In the genomic region with DNA sequence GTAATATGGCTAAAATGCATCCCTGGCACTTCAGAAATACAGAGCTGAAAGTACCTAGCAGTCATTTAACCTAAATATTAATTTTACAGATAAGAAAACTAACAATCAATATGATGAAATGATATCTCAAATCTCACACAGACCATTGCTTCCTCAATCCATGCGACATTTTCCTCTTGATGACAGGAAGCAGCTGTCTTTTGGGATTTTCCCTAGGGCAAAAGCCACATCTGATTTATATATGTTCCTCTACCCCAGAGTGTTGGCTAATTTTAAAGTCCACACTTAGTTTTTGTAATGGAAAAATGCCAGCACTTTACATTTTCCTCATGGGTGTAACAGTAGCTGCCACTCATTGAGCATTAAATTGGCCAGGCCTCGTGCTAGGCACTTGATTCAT, we compare ENCODE assay signal across 20 cellular contexts.
"Had no signal": no experiment of that assay in that cellular context is flagged by ENCODE, and none has a peak within 500 bp of the region (broad histone marks: within the 10 kb centered on the region; RNA-seq: fewer than 3 reads in every experiment).

No MANE protein-coding gene starts in this region.

- H3K36me3 ChIP-seq: colonic mucosa, neural progenitor cell, ovary, right atrium auricular region, sigmoid colon, tibial nerve had no signal

- H3K4me1 ChIP-seq: colonic mucosa, neural progenitor cell, testis had no signal

- ATAC-seq: left lobe of liver, natural killer cell had no signal

- H3K9me3 ChIP-seq: colonic mucosa, ovary, right atrium auricular region, sigmoid colon, testis, tibial nerve had no signal

- H3K27ac ChIP-seq: colonic mucosa, dorsolateral prefrontal cortex, neural progenitor cell, ovary, right atrium auricular region, sigmoid colon, testis, tibial nerve had no signal

- H3K27me3 ChIP-seq: colonic mucosa, neural progenitor cell, ovary, right atrium auricular region, sigmoid colon, testis, tibial nerve had no signal

- DNase-seq: colonic mucosa; dorsolateral prefrontal cortex; effector CD8-positive, alpha-beta T cell; foreskin melanocyte; head of caudate nucleus; hippocampal formation; kidney glomerular epithelial cell; natural killer cell; nucleus accumbens; ovary; sigmoid colon; small intestine; stimulated activated CD4-positive, alpha-beta T cell treated with anti-CD3 and anti-CD28 coated beads, Interleukin-12 subunit alpha, Interleukin-12 subunit beta, amount 100 ng/mL, for 4 hours; stimulated activated naive CD4-positive, alpha-beta T cell; testis had no signal

- H3K36me3 Mint-ChIP-seq: natural killer cell, neural progenitor cell had no signal

- H3K4me1 Mint-ChIP-seq: neural progenitor cell had no signal

- H3K4me3 ChIP-seq: colonic mucosa, dorsolateral prefrontal cortex, neural progenitor cell, ovary, right atrium auricular region, sigmoid colon, testis, tibial nerve had no signal

- H3K27ac Mint-ChIP-seq: mesothelial cell of epicardium, natural killer cell, neural progenitor cell had no signal

- H3K9me3 Mint-ChIP-seq: mesothelial cell of epicardium, natural killer cell, neural progenitor cell had no signal

- H3K4me3 Mint-ChIP-seq: mesothelial cell of epicardium, natural killer cell, neural progenitor cell had no signal

- FAIRE-seq: small intestine had no signal
